8 cellular contexts compared by ENCODE assay signal in genomic region chr5:165457854-165458481, GRCh38.
A peak's percentile ranks its signal among the peaks of the same experiment; 100 is the strongest.
DNase-seq lines count a peak whose midpoint lies in the region; ATAC-seq and TF ChIP-seq lines count a peak whose summit lies in the region.

No MANE protein-coding gene starts in this region.

- POLR2A ChIA-PET in CD4-positive, alpha-beta memory T cell (lab: Charles Lee; ENCODE audit: partially characterized antibody), result no interaction called here

- no peaks in the 10 kb centered on the region for H3K36me3 ChIP-seq in CD4-positive, alpha-beta memory T cell (ENCODE audit: insufficient read depth, low read length)

- H3K9me3 Mint-ChIP-seq in activated naive CD8-positive, alpha-beta T cell treated with anti-CD3 and anti-CD28 coated beads, Interleukin-2, amount 50 U/mL, for 24 hours, result no peaks in the 10 kb centered on the region
- peaks cover 0 to 6% (median 3%) of the 10 kb centered on the region in 8 donors for H3K9me3 Mint-ChIP-seq in CD4-positive, alpha-beta memory T cell

- H3K9me3 ChIP-seq in CD4-positive, alpha-beta memory T cell (ENCODE audit: control insufficient read depth in 1 of 2, low read length in 2 of 2), result no peaks in the 10 kb centered on the region

- no peaks in the 10 kb centered on the region for H3K27me3 Mint-ChIP-seq in activated naive CD8-positive, alpha-beta T cell treated with anti-CD3 and anti-CD28 coated beads, Interleukin-2, amount 50 U/mL, for 24 hours
- no peaks in the 10 kb centered on the region for H3K27me3 Mint-ChIP-seq in CD4-positive, alpha-beta memory T cell

- ATAC-seq in HG02798 (IDR thresholded peaks at IDR 0.05; ENCODE audit: poor library complexity, unreplicated experiment), result peak; percentile 44
- no peak for ATAC-seq in activated naive CD8-positive, alpha-beta T cell treated with anti-CD3 and anti-CD28 coated beads, Interleukin-2, amount 50 U/mL, for 24 hours

- intact Hi-C loops in CD4-positive, alpha-beta memory T cell (cut with micrococcal nuclease), result no loop called here

- CTCF ChIA-PET in CD4-positive, alpha-beta memory T cell (lab: Charles Lee; ENCODE audit: partially characterized antibody), result no interaction called here

- H3K4me3 Mint-ChIP-seq in activated naive CD8-positive, alpha-beta T cell treated with anti-CD3 and anti-CD28 coated beads, Interleukin-2, amount 50 U/mL, for 24 hours, result no peak overlapping the region
- H3K4me3 Mint-ChIP-seq in CD4-positive, alpha-beta memory T cell, result no peak overlapping the region

- H3K27me3 ChIP-seq in CD4-positive, alpha-beta memory T cell (ENCODE audit: insufficient read depth, low read length), result no peaks in the 10 kb centered on the region

- H3K4me1 ChIP-seq in CD4-positive, alpha-beta memory T cell (ENCODE audit: insufficient read depth, low read length), result no peaks in the 10 kb centered on the region

- H3K27ac Mint-ChIP-seq in activated naive CD8-positive, alpha-beta T cell treated with anti-CD3 and anti-CD28 coated beads, Interleukin-2, amount 50 U/mL, for 24 hours, result no peak overlapping the region
- no peak overlapping the region for H3K27ac Mint-ChIP-seq in CD4-positive, alpha-beta memory T cell

- TF ChIP-seq CTCF in AG09319 (IDR thresholded peaks at IDR 0.05; ENCODE audit: low read depth, low read length), result peak; percentile 17

- H3K4me3 ChIP-seq in CD4-positive, alpha-beta memory T cell (ENCODE audit: low read length in 2 of 2), result no peak overlapping the region

- DNase-seq in AG09319 (ENCODE audit: extremely low read depth, low read depth), result no peak
- peak; percentile 13 for DNase-seq in RPMI8226
- DNase-seq in iPS DF 19.7 (ENCODE audit: low read depth, low spot score), result peak; percentile 15
- DNase-seq in activated naive CD8-positive, alpha-beta T cell treated with anti-CD3 and anti-CD28 coated beads, Interleukin-2, amount 50 U/mL, for 24 hours, result no peak
- no peak for DNase-seq in NK-92 (lab: John Stamatoyannopoulos, UW; ENCODE audit: unreplicated experiment)
- no peak for DNase-seq in CD4-positive, alpha-beta memory T cell
- DNase-seq in germinal center (ENCODE audit: low spot score), result no peak

- H3K36me3 Mint-ChIP-seq in activated naive CD8-positive, alpha-beta T cell treated with anti-CD3 and anti-CD28 coated beads, Interleukin-2, amount 50 U/mL, for 24 hours (ENCODE audit: low read depth), result no peaks in the 10 kb centered on the region
- H3K36me3 Mint-ChIP-seq in CD4-positive, alpha-beta memory T cell, result no peaks in the 10 kb centered on the region

- H3K4me1 Mint-ChIP-seq in activated naive CD8-positive, alpha-beta T cell treated with anti-CD3 and anti-CD28 coated beads, Interleukin-2, amount 50 U/mL, for 24 hours, result no peaks in the 10 kb centered on the region
- no peaks in the 10 kb centered on the region for H3K4me1 Mint-ChIP-seq in CD4-positive, alpha-beta memory T cell

- H3K27ac ChIP-seq in CD4-positive, alpha-beta memory T cell (ENCODE audit: low read depth, low read length), result no peak overlapping the region

Comparison
In these comparisons a context has a peak if more than half of its experiments do, and no peak if none do; other contexts are left out.
1. DNase-seq: peak in RPMI8226 (single experiment) and iPS DF 19.7 (single experiment); none in AG09319 (single experiment), activated naive CD8-positive, alpha-beta T cell treated with anti-CD3 and anti-CD28 coated beads, Interleukin-2, amount 50 U/mL, for 24 hours (single experiment), NK-92 (single experiment), CD4-positive, alpha-beta memory T cell (0 of 5) and germinal center (single experiment).